In genomic region chr6:88709819-88710246, GRCh38 we compare ENCODE assay signal across 1 cellular context.
A peak's percentile ranks its signal among the peaks of the same experiment; 100 is the strongest.
TF ChIP-seq lines count a peak whose summit lies in the region.

No MANE protein-coding gene starts in this region.

TF ChIP-seq in HepG2, 621 proteins besides CTCF, POLR2A, EP300 and RAD21 (continued from another document and continues in another):
- TF ChIP-seq ZBTB49 (CRISPR knock-in tag; IDR thresholded peaks at IDR 0.05; ENCODE audit: borderline replicate concordance) (no peak), POLR2G (IDR thresholded peaks at IDR 0.05; ENCODE audit: low read depth, low read length) (no peak), CREM (IDR thresholded peaks at IDR 0.05) (peak; percentile 78), CREM (CRISPR knock-in tag; IDR thresholded peaks at IDR 0.05) (no peak), ZNF644 (CRISPR knock-in tag; IDR thresholded peaks at IDR 0.05; ENCODE audit: low read depth) (0 out of 2 replicates have a peak, but pooled peaks have one; percentile 36), ZNF414 (CRISPR knock-in tag; IDR thresholded peaks at IDR 0.05) (no peak), PRPF4 (IDR thresholded peaks at IDR 0.05; ENCODE audit: low read depth, low read length, poor library complexity, severe bottlenecking) (no peak), ZSCAN12 (CRISPR knock-in tag; IDR thresholded peaks at IDR 0.05) (no peak), ZNF335 (CRISPR knock-in tag; IDR thresholded peaks at IDR 0.05) (no peak), FOXK2 (IDR thresholded peaks at IDR 0.05) (no peak), ZNF879 (CRISPR knock-in tag; IDR thresholded peaks at IDR 0.05) (no peak), PCBP1 (IDR thresholded peaks at IDR 0.05; ENCODE audit: borderline replicate concordance, low read depth, low read length) (no peak), FOXP4 (CRISPR knock-in tag; IDR thresholded peaks at IDR 0.05) (peak; percentile 96), ZNF382 (CRISPR knock-in tag; IDR thresholded peaks at IDR 0.05; ENCODE audit: borderline replicate concordance) (no peak), GLI4 (CRISPR knock-in tag; IDR thresholded peaks at IDR 0.05; ENCODE audit: borderline replicate concordance) (no peak), ZNF597 (CRISPR knock-in tag; IDR thresholded peaks at IDR 0.05) (no peak), HCFC1 (IDR thresholded peaks at IDR 0.05; ENCODE audit: low read depth, low read length) (no peak), ZFP36L2 (CRISPR knock-in tag; IDR thresholded peaks at IDR 0.05) (no peak), ZFP90 (CRISPR knock-in tag; IDR thresholded peaks at IDR 0.05; ENCODE audit: borderline replicate concordance) (no peak), ZNF496 (CRISPR knock-in tag; IDR thresholded peaks at IDR 0.05; ENCODE audit: insufficient replicate concordance) (no peak), ZNF20 (CRISPR knock-in tag; IDR thresholded peaks at IDR 0.05) (no peak), ETV6 (CRISPR knock-in tag; conservative IDR thresholded peaks at IDR 0.05) (no peak), ZNF317 (CRISPR knock-in tag; IDR thresholded peaks at IDR 0.05) (no peak), KLF13 (CRISPR knock-in tag; IDR thresholded peaks at IDR 0.05) (no peak), FOXO1 (CRISPR knock-in tag; IDR thresholded peaks at IDR 0.05) (peak; percentile 79), ZNF33B (CRISPR knock-in tag; IDR thresholded peaks at IDR 0.05) (no peak), RARG (CRISPR knock-in tag; IDR thresholded peaks at IDR 0.05; ENCODE audit: low read depth) (no peak), NPAS2 (CRISPR knock-in tag; IDR thresholded peaks at IDR 0.05; ENCODE audit: borderline replicate concordance) (no peak), ZKSCAN8 (CRISPR knock-in tag; IDR thresholded peaks at IDR 0.05; ENCODE audit: borderline replicate concordance) (no peak; the same call in 1 of the 2 replicates), DRAP1 (CRISPR knock-in tag; IDR thresholded peaks at IDR 0.05) (no peak), FUBP1 (CRISPR knock-in tag; IDR thresholded peaks at IDR 0.05; ENCODE audit: borderline replicate concordance) (no peak), EHMT2 (IDR thresholded peaks at IDR 0.05; ENCODE audit: borderline replicate concordance, low read depth, low read length) (peak; percentile 80; the same call in 1 of the 2 replicates), ZNF503 (CRISPR knock-in tag; IDR thresholded peaks at IDR 0.05) (peak; percentile 62; the same call in 1 of the 2 replicates), RFX5 (IDR thresholded peaks at IDR 0.05; ENCODE audit: low read depth, low read length) (no peak), ZBTB25 (CRISPR knock-in tag; IDR thresholded peaks at IDR 0.05) (no peak), ELF1 (CRISPR knock-in tag; IDR thresholded peaks at IDR 0.05) (peak; percentile 74), KDM5B (CRISPR knock-in tag; IDR thresholded peaks at IDR 0.05; ENCODE audit: borderline replicate concordance) (no peak), RBM39 (IDR thresholded peaks at IDR 0.05; ENCODE audit: low read depth, low read length, poor library complexity, severe bottlenecking) (no peak), ZNF552 (CRISPR knock-in tag; IDR thresholded peaks at IDR 0.05; ENCODE audit: borderline replicate concordance) (no peak), ZNF329 (CRISPR knock-in tag; IDR thresholded peaks at IDR 0.05; ENCODE audit: low read depth) (no peak), ZNF768 (CRISPR knock-in tag; IDR thresholded peaks at IDR 0.05) (no peak), PREB (CRISPR knock-in tag; IDR thresholded peaks at IDR 0.05) (no peak), THRA (CRISPR knock-in tag; IDR thresholded peaks at IDR 0.05; ENCODE audit: borderline replicate concordance) (peak; percentile 27; the same call in 1 of the 2 replicates), YEATS2 (CRISPR knock-in tag; IDR thresholded peaks at IDR 0.05; ENCODE audit: borderline replicate concordance) (no peak), SMYD3 (CRISPR knock-in tag; IDR thresholded peaks at IDR 0.05) (peak; percentile 74; the same call in 1 of the 2 replicates), ZBTB33 (CRISPR knock-in tag; IDR thresholded peaks at IDR 0.05) (0 out of 2 replicates have a peak, but pooled peaks have one; percentile 37), ZMYM2 (CRISPR knock-in tag; IDR thresholded peaks at IDR 0.05) (peak; percentile 95), SAFB2 (CRISPR knock-in tag; IDR thresholded peaks at IDR 0.05; ENCODE audit: borderline replicate concordance, low read depth) (no peak), SRSF1 (optimal IDR thresholded peaks at IDR 0.05; ENCODE audit: low read depth, low read length) (no peak), NFKB2 (CRISPR knock-in tag; IDR thresholded peaks at IDR 0.05; ENCODE audit: borderline replicate concordance) (no peak), MXI1 (IDR thresholded peaks at IDR 0.05; ENCODE audit: borderline replicate concordance, low read depth, low read length) (0 out of 3 replicates have a peak, but pooled peaks have one; percentile 21)
